28 cellular contexts compared by ENCODE assay signal in genomic region chr1:970242-970972, GRCh38. TPM values are rescaled to one million over a fixed set of nuclear protein-coding genes. Genes with fewer than 3 reads are reported as not detected.
"Had no signal": no experiment of that assay in that cellular context is flagged by ENCODE, and none has a peak within 500 bp of the region (broad histone marks: within the 10 kb centered on the region; RNA-seq: fewer than 3 reads in every experiment).

No MANE protein-coding gene starts in this region.

- FAIRE-seq: small intestine had no signal

- H3K27ac ChIP-seq: body of pancreas, epithelial cell of prostate, neural progenitor cell, parathyroid adenoma, right lobe of liver, suprapubic skin, transverse colon, uterus had no signal

- H3K27ac Mint-ChIP-seq: activated CD4-positive, alpha-beta T cell treated with anti-CD3 and anti-CD28 coated beads, Interleukin-2, amount 10 ng/mL, durations not matched to agents 24 days and 14 days; activated CD8-positive, alpha-beta T cell treated with anti-CD3 and anti-CD28 coated beads for 36 hours; activated T-helper 17 cell treated with anti-CD3 and anti-CD28 coated beads, Interleukin-2, amount 50 U/mL, for 72 hours; effector memory CD8-positive, alpha-beta T cell; immature natural killer cell; memory B cell; naive B cell; stimulated activated naive CD8-positive, alpha-beta T cell treated with anti-CD3 and anti-CD28 coated beads, Interleukin-15, amount 100 ng/mL, for 72 hours had no signal

- H2AFZ ChIP-seq: neural progenitor cell, parathyroid adenoma had no signal

- H3K36me3 ChIP-seq: neural progenitor cell, right lobe of liver, suprapubic skin, transverse colon, uterus had no signal

- H3K4me1 Mint-ChIP-seq: activated T-helper 17 cell treated with anti-CD3 and anti-CD28 coated beads, Interleukin-2, amount 50 U/mL, for 72 hours; neural progenitor cell had no signal

- DNase-seq: activated CD4-positive, alpha-beta T cell treated with anti-CD3 and anti-CD28 coated beads, Interleukin-2, amount 10 ng/mL, durations not matched to agents 24 days and 14 days; activated CD8-positive, alpha-beta T cell treated with anti-CD3 and anti-CD28 coated beads for 36 hours; activated naive CD4-positive, alpha-beta T cell treated with Interleukin-2 at 50 U/mL for 16 hours; activated T-cell treated with anti-CD3 and anti-CD28 coated beads, Interleukin-2, amount 50 U/mL, for 1 hour; body of pancreas; caudate nucleus; effector memory CD8-positive, alpha-beta T cell; foreskin melanocyte; glutamatergic neuron; hypothalamus; immature natural killer cell; kidney glomerular epithelial cell; mucosa of descending colon; naive B cell; small intestine; stimulated activated CD4-positive, alpha-beta T cell treated with anti-CD3 and anti-CD28 coated beads, Interleukin-4, amount 100 ng/mL, for 1 hour; stimulated activated naive CD8-positive, alpha-beta T cell treated with anti-CD3 and anti-CD28 coated beads, Interleukin-15, amount 100 ng/mL, for 72 hours; T-helper 9 cell; transverse colon; uterus had no signal

- H3K4me1 ChIP-seq: parathyroid adenoma had no signal

- H3K4me3 Mint-ChIP-seq: activated CD4-positive, alpha-beta T cell treated with anti-CD3 and anti-CD28 coated beads, Interleukin-2, amount 10 ng/mL, durations not matched to agents 24 days and 14 days; activated CD8-positive, alpha-beta T cell treated with anti-CD3 and anti-CD28 coated beads for 36 hours; activated T-helper 17 cell treated with anti-CD3 and anti-CD28 coated beads, Interleukin-2, amount 50 U/mL, for 72 hours; effector memory CD8-positive, alpha-beta T cell; memory B cell; stimulated activated naive CD8-positive, alpha-beta T cell treated with anti-CD3 and anti-CD28 coated beads, Interleukin-15, amount 100 ng/mL, for 72 hours had no signal

- H3K4me3 ChIP-seq: body of pancreas, mucosa of descending colon, neural progenitor cell, right lobe of liver, suprapubic skin, transverse colon, uterus had no signal

- H3K79me2 ChIP-seq: parathyroid adenoma had no signal

- H3K36me3 Mint-ChIP-seq: immature natural killer cell, memory B cell, naive B cell, neural progenitor cell had no signal

- H3K9ac ChIP-seq: neural progenitor cell, parathyroid adenoma had no signal

- ATAC-seq: activated CD8-positive, alpha-beta T cell treated with anti-CD3 and anti-CD28 coated beads for 36 hours; activated T-helper 17 cell treated with anti-CD3 and anti-CD28 coated beads, Interleukin-2, amount 50 U/mL, for 72 hours; body of pancreas; effector memory CD8-positive, alpha-beta T cell; mucosa of descending colon; right lobe of liver; stimulated activated naive CD8-positive, alpha-beta T cell treated with anti-CD3 and anti-CD28 coated beads, Interleukin-15, amount 100 ng/mL, for 72 hours had no signal

- H3K4me2 ChIP-seq: neural progenitor cell had no signal

- H3K27me3 Mint-ChIP-seq: activated T-helper 17 cell treated with anti-CD3 and anti-CD28 coated beads, Interleukin-2, amount 50 U/mL, for 72 hours had no signal

- H3K9me3 Mint-ChIP-seq: activated CD4-positive, alpha-beta T cell treated with anti-CD3 and anti-CD28 coated beads, Interleukin-2, amount 10 ng/mL, durations not matched to agents 24 days and 14 days; activated T-helper 17 cell treated with anti-CD3 and anti-CD28 coated beads, Interleukin-2, amount 50 U/mL, for 72 hours; effector memory CD8-positive, alpha-beta T cell; immature natural killer cell; memory B cell; naive B cell; stimulated activated naive CD8-positive, alpha-beta T cell treated with anti-CD3 and anti-CD28 coated beads, Interleukin-15, amount 100 ng/mL, for 72 hours had no signal

- H3K9me3 ChIP-seq: body of pancreas, mucosa of descending colon, right lobe of liver, suprapubic skin, transverse colon, uterus had no signal

RNA-seq across cellular contexts. Expression of gene PLEKHN1, which starts 4.1 kb away (rescaled TPM):
- total RNA-seq: body of pancreas had no signal

RNA-seq across cellular contexts. Expression of gene PERM1, which starts 11.5 kb away (rescaled TPM):
- total RNA-seq: activated CD4-positive, alpha-beta T cell treated with anti-CD3 and anti-CD28 coated beads, Interleukin-2, amount 10 ng/mL, durations not matched to agents 24 days and 14 days; activated CD8-positive, alpha-beta T cell treated with anti-CD3 and anti-CD28 coated beads for 36 hours; activated T-helper 17 cell treated with anti-CD3 and anti-CD28 coated beads, Interleukin-2, amount 50 U/mL, for 72 hours; body of pancreas; dermis microvascular lymphatic vessel endothelial cell had no signal
- polyA plus RNA-seq: immature natural killer cell had no signal
